In the genomic region with DNA sequence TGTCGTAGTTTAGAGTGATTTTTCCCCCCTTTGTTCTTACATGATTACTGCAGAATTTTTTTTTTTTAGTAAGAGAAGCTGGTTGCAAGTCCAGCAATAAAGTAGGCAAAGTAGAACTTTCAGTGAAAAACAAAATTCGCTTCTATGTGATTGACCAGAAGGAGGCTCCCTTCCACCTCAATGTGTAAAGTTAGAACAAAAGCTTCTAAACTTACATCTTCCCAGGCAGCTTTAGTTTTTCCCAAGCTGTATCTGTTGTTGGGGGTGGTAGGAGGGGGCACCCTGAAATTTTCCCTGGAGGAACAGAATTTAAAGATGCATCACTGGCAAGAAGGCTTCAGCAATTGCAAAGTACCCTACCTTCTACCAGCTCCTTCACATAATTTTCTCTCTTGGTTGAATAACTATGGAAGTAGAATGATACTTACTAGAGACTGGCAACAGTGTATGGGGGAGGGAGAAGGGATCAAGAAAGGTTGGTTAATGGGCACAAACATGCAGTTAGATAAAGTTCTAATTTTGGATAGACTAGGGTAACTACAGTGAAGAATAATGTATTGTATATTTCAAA, we compare ENCODE assay signal across 8 cellular contexts.
DNase-seq lines count a peak whose midpoint lies in the region; FAIRE-seq and TF ChIP-seq lines count a peak whose summit lies in the region.

No MANE protein-coding gene starts in this region.

- H3K4me2 ChIP-seq in KMS-11: no peak overlapping the region

- H4K20me1 ChIP-seq in KMS-11 (ENCODE audit: insufficient read depth): no peaks in the 10 kb centered on the region

- no peaks in the 10 kb centered on the region for H3K36me3 Mint-ChIP-seq in Calu3 (ENCODE audit: insufficient read depth, unreplicated experiment)

- no peaks in the 10 kb centered on the region for H3K9me3 Mint-ChIP-seq in Calu3 (ENCODE audit: low read depth, unreplicated experiment)

- H3K4me1 ChIP-seq in KMS-11 (ENCODE audit: low read depth, poor library complexity, severe bottlenecking): no peaks in the 10 kb centered on the region

- CTCF ChIA-PET in Calu3 (lab: Charles Lee): interaction anchor here (0.6 to 1.4 kb wide), 15 partner anchors 75 to 1699 kb away, joined by 3 to 14 read pairs (median 3); no protein-coding TSS in a partner anchor

- BruUV-seq in Calu3 (replicated peaks; lab: Mats Ljungman, UMichigan): no TSS peak

- H3K79me2 ChIP-seq in KMS-11 (ENCODE audit: insufficient read depth, low read depth): no peaks in the 10 kb centered on the region

- intact Hi-C loops in Calu3 (cut with micrococcal nuclease; ENCODE audit: unreplicated experiment): loop anchor here (1.0 to 5.0 kb wide), 3 partner anchors 100 to 533 kb away; no protein-coding TSS in a partner anchor

- H2AFZ ChIP-seq in KMS-11 (ENCODE audit: low read depth): no peak overlapping the region

- H3K27ac ChIP-seq in KMS-11: no peak overlapping the region

- H3K4me3 Mint-ChIP-seq in Calu3 (ENCODE audit: low read depth, unreplicated experiment): no peak overlapping the region

- H3K36me3 ChIP-seq in KMS-11 (ENCODE audit: insufficient read depth): no peaks in the 10 kb centered on the region

- H3K27me3 ChIP-seq in KMS-11 (ENCODE audit: insufficient read depth, low read depth): no peaks in the 10 kb centered on the region

- H3K27me3 Mint-ChIP-seq in Calu3 (ENCODE audit: unreplicated experiment): no peaks in the 10 kb centered on the region

- no peak overlapping the region for H3K27ac Mint-ChIP-seq in Calu3 (ENCODE audit: unreplicated experiment)

- no peak for FAIRE-seq in urothelium cell line (lab: Jason Lieb, UNC)

- no peaks in the 10 kb centered on the region for H3K4me1 Mint-ChIP-seq in Calu3 (ENCODE audit: low read depth, unreplicated experiment)

- H3K4me3 ChIP-seq in KMS-11 (IDR thresholded peaks at IDR 0.05; ENCODE audit: insufficient read depth, low read depth, low read length): no peak overlapping the region

- TF ChIP-seq CTCF in Calu3 (IDR thresholded peaks at IDR 0.05; ENCODE audit: unreplicated experiment) (peak; percentile 64), KMS-11 (conservative IDR thresholded peaks at IDR 0.05; ENCODE audit: low read depth, low read length) (peak; percentile 35)

- H3K9ac ChIP-seq in KMS-11: no peak overlapping the region

- DNase-seq in Calu3 (peak; percentile 12), cerebellar cortex (ENCODE audit: low spot score) (peak; percentile 13), midbrain (lab: John Stamatoyannopoulos, UW) (peak; percentile 16), cerebellum (ENCODE audit: low spot score) (no peak), NCI-H2081 treated with DMSO at 0.1 percent for 48 hours (lab: John Stamatoyannopoulos, UW) (no peak), urothelium cell line (ENCODE audit: low spot score) (no peak), C1 segment of cervical spinal cord (lab: John Stamatoyannopoulos, UW) (no peak)

Comparison
In these comparisons a context has a peak if more than half of its experiments do, and no peak if none do; other contexts are left out.
1. DNase-seq: peak in Calu3 (single experiment), cerebellar cortex (single experiment) and midbrain (single experiment); none in cerebellum (single experiment), NCI-H2081 treated with DMSO at 0.1 percent for 48 hours (single experiment), urothelium cell line (single experiment) and C1 segment of cervical spinal cord (0 of 14).